Comparison of ENCODE assay signal across 8 cellular contexts in the genomic region with DNA sequence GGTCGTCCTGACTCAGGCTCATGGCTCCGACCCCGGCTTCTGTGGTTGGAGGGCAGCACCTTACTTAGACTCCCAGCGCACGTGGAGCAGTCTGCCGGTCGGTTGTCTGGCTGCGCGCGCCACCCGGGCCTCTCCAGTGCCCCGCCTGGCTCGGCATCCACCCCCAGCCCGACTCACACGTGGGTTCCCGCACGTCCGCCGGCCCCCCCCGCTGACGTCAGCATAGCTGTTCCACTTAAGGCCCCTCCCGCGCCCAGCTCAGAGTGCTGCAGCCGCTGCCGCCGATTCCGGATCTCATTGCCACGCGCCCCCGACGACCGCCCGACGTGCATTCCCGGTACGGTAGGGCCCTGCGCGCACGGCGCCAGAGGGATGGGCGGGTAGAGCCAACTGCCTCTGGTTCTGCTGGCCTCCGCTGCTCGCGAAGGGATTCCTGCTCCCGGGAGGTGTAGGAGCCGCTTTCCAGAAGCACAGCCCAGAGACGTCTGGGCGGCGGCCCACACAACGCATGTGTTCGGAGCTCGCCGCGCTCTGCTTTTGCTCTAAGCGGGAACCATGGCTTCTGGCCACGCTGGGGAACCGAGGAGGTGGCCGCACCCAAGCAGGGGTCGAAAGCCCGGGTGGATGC. TPM values are rescaled to one million over a fixed set of nuclear protein-coding genes. Genes with fewer than 3 reads are reported as not detected.
DNase-seq lines count a peak whose midpoint lies in the region; ATAC-seq, FAIRE-seq and TF ChIP-seq lines count a peak whose summit lies in the region.

A gene (plus strand): TSS at position 264 of the 628 bp plus-strand sequence. CDS start 2,280 bp downstream, outside the sequence.

- H3K4me1 ChIP-seq in OCI-LY3 (ENCODE audit: low read length) (peaks cover 14% of the 10 kb centered on the region), endothelial cell of umbilical vein (ENCODE audit: control insufficient read depth, extremely low read depth, insufficient read depth, low read length) (peaks cover 18% of the 10 kb centered on the region)

- H3K79me2 ChIP-seq in OCI-LY3 (ENCODE audit: low read length) (peaks cover 56% of the 10 kb centered on the region), endothelial cell of umbilical vein (ENCODE audit: control insufficient read depth, insufficient read depth, low read length) (peaks cover 39% of the 10 kb centered on the region)

- POLR2A ChIA-PET in endothelial cell of umbilical vein (lab: Charles Lee): interaction anchor here (0.6 to 2.5 kb wide), 7 partner anchors 11 to 1318 kb away, joined by 3 to 31 read pairs (median 11); a partner anchor contains a TSS

- peak within 1 kb of the TSS; percentile 93 for H3K4me3 ChIP-seq in OCI-LY3 (ENCODE audit: low read length)
- H3K4me3 ChIP-seq in endothelial cell of umbilical vein (replicated peaks in 1 of 3; ENCODE audit: insufficient read depth in 1 of 3, low read depth in 1 of 3, low read length in 3 of 3): peak within 1 kb of the TSS; percentile 42 to 65 (median 64)

- peak; percentile 99 for TF ChIP-seq POLR2A in endothelial cell of umbilical vein (IDR thresholded peaks at IDR 0.05; ENCODE audit: low read depth, low read length)

- peaks cover 42% of the 10 kb centered on the region for H4K20me1 ChIP-seq in OCI-LY3 (ENCODE audit: insufficient read depth, low read length)
- no peaks in the 10 kb centered on the region for H4K20me1 ChIP-seq in endothelial cell of umbilical vein (replicated peaks; ENCODE audit: control insufficient read depth, extremely low read depth, insufficient read depth, low read length)

- H3K9ac ChIP-seq in OCI-LY3 (ENCODE audit: low read length) (peak within 1 kb of the TSS; percentile 99), endothelial cell of umbilical vein (replicated peaks; ENCODE audit: extremely low read depth, insufficient read depth, low read length) (peak within 1 kb of the TSS; percentile 83)

- no peaks in the 10 kb centered on the region for H3K9me1 ChIP-seq in endothelial cell of umbilical vein (replicated peaks; ENCODE audit: control insufficient read depth, extremely low read depth, insufficient read depth, low read length)

- H3K27me3 ChIP-seq in OCI-LY3 (ENCODE audit: low read depth, low read length) (no peaks in the 10 kb centered on the region), endothelial cell of umbilical vein (ENCODE audit: control insufficient read depth in 2 of 2, insufficient read depth in 2 of 2, low read length in 2 of 2) (no peaks in the 10 kb centered on the region)

- FAIRE-seq in D721Med (lab: Jason Lieb, UNC) (no peak), endothelial cell of umbilical vein (lab: Jason Lieb, UNC) (peak; percentile 85)

- peak; percentile 73 for ATAC-seq in GM21526 (IDR thresholded peaks at IDR 0.05; ENCODE audit: low FRiP score, unreplicated experiment)

- TF ChIP-seq CTCF in D721Med (IDR thresholded peaks at IDR 0.05; ENCODE audit: insufficient read depth, missing control alignments) (no peak), OCI-LY3 (IDR thresholded peaks at IDR 0.05; ENCODE audit: low read depth, low read length) (no peak), endothelial cell of umbilical vein (IDR thresholded peaks at IDR 0.05; ENCODE audit: extremely low read depth in 1 of 2, insufficient read depth in 1 of 2, low read depth in 1 of 2, low read length in 2 of 2) (no peak)

- H2AFZ ChIP-seq in OCI-LY3 (ENCODE audit: low read depth, low read length) (peak within 1 kb of the TSS; percentile 32; the same call in 1 of the 2 replicates), endothelial cell of umbilical vein (ENCODE audit: low read depth, low read length) (peak within 1 kb of the TSS; percentile 85)

- DNase-seq in D721Med (ENCODE audit: insufficient read length, low spot score) (peak; percentile 79), HuH-7.5 (ENCODE audit: low spot score) (peak; percentile 78), endothelial cell of umbilical vein (ENCODE audit: low read depth, low spot score) (peak; percentile 93), middle frontal gyrus (ENCODE audit: extremely low spot score, low spot score) (peak; percentile 72)
- peak; percentile 100 for DNase-seq in activated CD8-positive, alpha-beta memory T cell treated with anti-CD3 and anti-CD28 coated beads, Interleukin-2, amount 50 U/mL, for 48 hours
- peak; percentile 99 for DNase-seq in stimulated activated CD8-positive, alpha-beta memory T cell treated with anti-CD3 and anti-CD28 coated beads, Interleukin-2, amount 100 ng/mL, for 1 hour (ENCODE audit: low read depth in 2 of 2)

- intact Hi-C loops in endothelial cell of umbilical vein (cut with micrococcal nuclease): loop anchor here (1.0 to 10.0 kb wide), 5 partner anchors 10 to 1320 kb away; a partner anchor contains a TSS

- dilution Hi-C loops in endothelial cell of umbilical vein (cut with MboI; ENCODE audit: extremely low pct_ligation_motif_present, low sequenced_read_pairs): no loop called here

- H3K9me3 ChIP-seq in OCI-LY3 (ENCODE audit: insufficient read depth, low read length) (no peaks in the 10 kb centered on the region), endothelial cell of umbilical vein (replicated peaks; ENCODE audit: control insufficient read depth, insufficient read depth, low read length) (no peaks in the 10 kb centered on the region)

- H3K4me2 ChIP-seq in OCI-LY3 (ENCODE audit: low read length) (peak within 1 kb of the TSS; percentile 92), endothelial cell of umbilical vein (ENCODE audit: insufficient read depth, low read length) (peak within 1 kb of the TSS; percentile 84)

- peaks cover 41% of the 10 kb centered on the region for H3K36me3 ChIP-seq in OCI-LY3 (replicated peaks; ENCODE audit: low read depth, low read length)
- peaks cover 2 to 9% of the 10 kb centered on the region in 2 experiments for H3K36me3 ChIP-seq in endothelial cell of umbilical vein (ENCODE audit: control insufficient read depth in 2 of 2, extremely low read depth in 1 of 2, insufficient read depth in 2 of 2, low read length in 2 of 2)

- CTCF ChIA-PET in endothelial cell of umbilical vein (lab: Charles Lee): interaction anchor here (1.0 to 3.8 kb wide), 7 partner anchors 11 to 151 kb away, joined by 3 to 27 read pairs (median 5); a partner anchor contains a TSS

- BruUV-seq in endothelial cell of umbilical vein (replicated peaks; lab: Mats Ljungman, UMichigan): TSS peak; percentile 69

- peak within 1 kb of the TSS; percentile 88 for H3K27ac ChIP-seq in OCI-LY3 (ENCODE audit: low read length)
- H3K27ac ChIP-seq in endothelial cell of umbilical vein (ENCODE audit: insufficient read depth, low read depth, low read length): peak within 1 kb of the TSS; percentile 67

TF ChIP-seq in endothelial cell of umbilical vein, 7 proteins besides CTCF, POLR2A, EP300 and RAD21:
- TF ChIP-seq, protein P1, sequence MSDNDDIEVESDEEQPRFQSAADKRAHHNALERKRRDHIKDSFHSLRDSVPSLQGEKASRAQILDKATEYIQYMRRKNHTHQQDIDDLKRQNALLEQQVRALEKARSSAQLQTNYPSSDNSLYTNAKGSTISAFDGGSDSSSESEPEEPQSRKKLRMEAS (IDR thresholded peaks at IDR 0.05; ENCODE audit: insufficient read depth, insufficient read length): peak; percentile 80
- TF ChIP-seq MYC (IDR thresholded peaks at IDR 0.05; ENCODE audit: low read depth, low read length) (peak; percentile 89), GATA2 (IDR thresholded peaks at IDR 0.05; ENCODE audit: insufficient read depth, insufficient read length, low read depth, low read length) (no peak), EZH2 (IDR thresholded peaks at IDR 0.05; ENCODE audit: borderline replicate concordance, low read depth, low read length, severe bottlenecking) (no peak), POLR2AphosphoS5 (IDR thresholded peaks at IDR 0.05; ENCODE audit: insufficient read depth, low read depth, low read length) (peak; percentile 99), JUN (IDR thresholded peaks at IDR 0.05; ENCODE audit: borderline replicate concordance, insufficient read depth, insufficient read length, low read depth) (no peak), FOS (IDR thresholded peaks at IDR 0.05; ENCODE audit: borderline replicate concordance, insufficient read depth, low read length) (peak; percentile 42)

RNA-seq across cellular contexts. Expression of the gene that starts here (rescaled TPM):
- total RNA-seq in endothelial cell of umbilical vein: 477 and 537 TPM in 2 replicates
- 201 and 265 TPM in 2 replicates for polyA plus RNA-seq in endothelial cell of umbilical vein
- polyA plus RNA-seq in endothelial cell of umbilical vein (2011; cell fraction: cytosol; rRNA removed): 327 and 402 TPM in 2 replicates
- 159 and 250 TPM in 2 replicates for polyA plus RNA-seq in endothelial cell of umbilical vein (2011; cell fraction: nucleus; rRNA removed)
- 706 and 1,147 TPM in 2 replicates for polyA plus RNA-seq in endothelial cell of umbilical vein (2012)
- polyA minus RNA-seq in endothelial cell of umbilical vein: 357 and 447 TPM in 2 replicates
- 738 TPM for polyA minus RNA-seq in endothelial cell of umbilical vein (2011; cell fraction: cytosol; rRNA and poly(A)+ RNA removed)
- polyA minus RNA-seq in endothelial cell of umbilical vein (2011; cell fraction: nucleus; rRNA and poly(A)+ RNA removed): 81.0 and 105 TPM in 2 replicates

Comparison
In these comparisons a context has a peak if more than half of its experiments do, and no peak if none do; other contexts are left out.
1. Peak in every context shown above with its lines: DNase-seq, ATAC-seq, H3K4me3 ChIP-seq and H3K27ac ChIP-seq.